16 cellular contexts compared by ENCODE assay signal in the genomic region with DNA sequence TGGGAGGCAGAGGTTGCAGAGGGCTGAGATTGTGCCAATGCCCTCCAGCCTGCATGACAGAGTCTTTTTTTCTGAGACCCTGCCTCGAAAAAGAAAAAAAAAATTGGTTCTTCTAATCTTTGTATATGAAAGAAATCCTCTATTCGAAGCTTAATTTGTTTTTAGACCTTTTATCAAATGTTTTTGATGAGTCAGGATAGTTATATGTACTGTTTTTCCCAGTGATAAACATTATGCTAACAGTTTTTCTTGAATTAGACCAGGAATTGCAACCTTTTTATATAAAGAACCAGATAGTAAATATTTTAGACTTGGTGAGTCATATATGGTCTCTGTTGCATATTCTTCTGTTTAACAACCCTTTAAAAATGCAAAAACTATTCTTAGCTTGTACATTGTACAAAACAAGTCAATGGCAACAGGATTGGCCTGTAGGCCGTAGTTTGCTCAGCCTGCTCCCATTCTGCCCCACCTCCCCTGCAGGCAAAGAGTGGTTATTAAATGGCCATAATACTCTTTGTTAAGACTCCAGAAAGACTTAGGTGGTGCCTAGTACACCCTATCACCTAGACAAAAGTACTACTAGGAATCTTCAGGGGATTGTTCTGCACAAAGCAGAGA. TPM values are rescaled to one million over a fixed set of nuclear protein-coding genes. Genes with fewer than 3 reads are reported as not detected.
DNase-seq lines count a peak whose midpoint lies in the region; FAIRE-seq and TF ChIP-seq lines count a peak whose summit lies in the region.
"Had no signal": no experiment of that assay in that cellular context is flagged by ENCODE, and none has a peak within 500 bp of the region (broad histone marks: within the 10 kb centered on the region; RNA-seq: fewer than 3 reads in every experiment).

No MANE protein-coding gene starts in this region.

- H4K20me1 ChIP-seq in astrocyte (ENCODE audit: insufficient read depth, low read length), result no peaks in the 10 kb centered on the region

- DNase-seq in H4 (ENCODE audit: low spot score) (peak; percentile 14), astrocyte (ENCODE audit: low read depth) (peak; percentile 66), fibroblast of the conjunctiva (ENCODE audit: low read depth) (peak; percentile 38), NCI-H1092 treated with DMSO at 0.1 percent for 48 hours (lab: John Stamatoyannopoulos, UW) (no peak), sigmoid colon (no peak), HPDE6-E6E7 (ENCODE audit: extremely low spot score) (no peak)
- DNase-seq: activated B cell treated with CpG ODN at 0.5 μM for 24 hours; activated naive CD4-positive, alpha-beta T cell treated with anti-CD3 and anti-CD28 coated beads, Interleukin-2, amount 10 ng/mL, durations not matched to agents 7 days and 5 days; caudate nucleus; NCI-H1092; NCI-H2227 treated with DMSO at 0.1 percent for 48 hours; stimulated activated CD4-positive, alpha-beta T cell treated with anti-CD3 and anti-CD28 coated beads, Interleukin-2, amount 100 ng/mL, for 24 hours; stimulated activated CD8-positive, alpha-beta memory T cell treated with anti-CD3 and anti-CD28 coated beads, Interleukin-4, amount 100 ng/mL, for 48 hours; testis had no signal

- H3K36me3 ChIP-seq in astrocyte (ENCODE audit: insufficient read depth, low read length), result no peaks in the 10 kb centered on the region
- no peaks in the 10 kb centered on the region for H3K36me3 ChIP-seq in urinary bladder (ENCODE audit: insufficient read depth)
- H3K36me3 ChIP-seq in sigmoid colon, result peaks cover 0 to 3% (median 0%) of the 10 kb centered on the region in 4 donors

- 53% methylated on average over 3 of the region's 3 CpGs for WGBS in urinary bladder
- 77 to 79% methylated on average over 3 of the region's 3 CpGs for WGBS in sigmoid colon, 2 donors

- no peak overlapping the region for H3K9ac ChIP-seq in astrocyte (ENCODE audit: low read length)

- no peak overlapping the region for H3K4me2 ChIP-seq in astrocyte (ENCODE audit: low read length)

- no peaks in the 10 kb centered on the region for H3K9me3 Mint-ChIP-seq in astrocyte (ENCODE audit: unreplicated experiment)
- H3K9me3 Mint-ChIP-seq: activated B cell treated with CpG ODN at 0.5 μM for 24 hours; activated naive CD4-positive, alpha-beta T cell treated with anti-CD3 and anti-CD28 coated beads, Interleukin-2, amount 10 ng/mL, durations not matched to agents 7 days and 5 days had no signal

- no peaks in the 10 kb centered on the region for H3K27me3 Mint-ChIP-seq in astrocyte (ENCODE audit: low read depth, unreplicated experiment)
- H3K27me3 Mint-ChIP-seq: activated B cell treated with CpG ODN at 0.5 μM for 24 hours; activated naive CD4-positive, alpha-beta T cell treated with anti-CD3 and anti-CD28 coated beads, Interleukin-2, amount 10 ng/mL, durations not matched to agents 7 days and 5 days had no signal

- no peak overlapping the region for H3K4me3 Mint-ChIP-seq in astrocyte (ENCODE audit: unreplicated experiment)
- H3K4me3 Mint-ChIP-seq: activated B cell treated with CpG ODN at 0.5 μM for 24 hours; activated naive CD4-positive, alpha-beta T cell treated with anti-CD3 and anti-CD28 coated beads, Interleukin-2, amount 10 ng/mL, durations not matched to agents 7 days and 5 days had no signal

- TF ChIP-seq CTCF in astrocyte (IDR thresholded peaks at IDR 0.05; ENCODE audit: insufficient read depth, low read depth, low read length), result no peak
- no peak for TF ChIP-seq CTCF in sigmoid colon (IDR thresholded peaks at IDR 0.05)

- no peaks in the 10 kb centered on the region for H3K9me3 ChIP-seq in astrocyte (ENCODE audit: insufficient read depth, low read depth, low read length)
- H3K9me3 ChIP-seq in sigmoid colon, result no peaks in the 10 kb centered on the region
- H3K9me3 ChIP-seq: testis had no signal

- H3K27ac ChIP-seq in astrocyte (ENCODE audit: low read depth, low read length) (peak overlapping the region; percentile 19), urinary bladder (ENCODE audit: low read depth) (peak overlapping the region; percentile 47), sigmoid colon (no peak overlapping the region)
- H3K27ac ChIP-seq: testis had no signal

- no peak for TF ChIP-seq POLR2A in sigmoid colon (IDR thresholded peaks at IDR 0.05)

- no peak overlapping the region for H3K4me3 ChIP-seq in astrocyte (ENCODE audit: insufficient read depth, low read depth, low read length)
- no peak overlapping the region for H3K4me3 ChIP-seq in urinary bladder (ENCODE audit: low read depth, low read length)
- H3K4me3 ChIP-seq in sigmoid colon, result no peak overlapping the region
- H3K4me3 ChIP-seq: testis had no signal

- H3K27ac Mint-ChIP-seq in astrocyte (ENCODE audit: unreplicated experiment), result no peak overlapping the region
- H3K27ac Mint-ChIP-seq: activated B cell treated with CpG ODN at 0.5 μM for 24 hours had no signal

- H3K79me2 ChIP-seq in astrocyte (ENCODE audit: insufficient read depth, low read length), result no peaks in the 10 kb centered on the region

- H3K27me3 ChIP-seq in astrocyte (ENCODE audit: insufficient read depth, low read length), result no peaks in the 10 kb centered on the region
- no peaks in the 10 kb centered on the region for H3K27me3 ChIP-seq in sigmoid colon
- H3K27me3 ChIP-seq: testis had no signal

- H3K36me3 Mint-ChIP-seq in astrocyte (ENCODE audit: low read depth, unreplicated experiment), result peaks cover 4% of the 10 kb centered on the region

- H2AFZ ChIP-seq in astrocyte (ENCODE audit: low read depth, low read length), result peak overlapping the region; percentile 3

- intact Hi-C loops in sigmoid colon (cut with DNase I), result no loop called here

- H3K4me1 Mint-ChIP-seq in astrocyte (ENCODE audit: low read depth, unreplicated experiment), result peaks cover 6% of the 10 kb centered on the region
- H3K4me1 Mint-ChIP-seq: activated naive CD4-positive, alpha-beta T cell treated with anti-CD3 and anti-CD28 coated beads, Interleukin-2, amount 10 ng/mL, durations not matched to agents 7 days and 5 days had no signal

- TF ChIP-seq EP300 in sigmoid colon (IDR thresholded peaks at IDR 0.05), result no peak

- no peak for FAIRE-seq in astrocyte (lab: Jason Lieb, UNC)
- FAIRE-seq: G401.6 had no signal

- H3K4me1 ChIP-seq in astrocyte (ENCODE audit: insufficient read depth, low read length) (peaks cover 7% of the 10 kb centered on the region), urinary bladder (ENCODE audit: insufficient read depth) (no peaks in the 10 kb centered on the region), sigmoid colon (peaks cover 0 to 14% (median 8%) of the 10 kb centered on the region in 4 donors)
- H3K4me1 ChIP-seq: testis had no signal

RNA-seq across cellular contexts. Expression of gene LYST, which starts 45.2 kb away (rescaled TPM):
- 3.8 and 8.4 TPM in 2 replicates for total RNA-seq in H4 (2014; rRNA removed; shearing (Covaris generic))
- total RNA-seq in astrocyte, result 12.5 and 15.7 TPM in 2 replicates
- 62.7 TPM for total RNA-seq in urinary bladder
- polyA plus RNA-seq in urinary bladder, result 10.6 TPM
- total RNA-seq in sigmoid colon, result 10 to 100 TPM; 21.9 to 53.2 (median 33.5) TPM
- polyA plus RNA-seq in sigmoid colon, result 10 to 100 TPM in 1 of 3 donors, 1 to 10 TPM in 2; 6.6 to 12.9 (median 8.3) TPM

Comparison
In these comparisons a context has a peak if more than half of its experiments do, and no peak if none do; other contexts are left out.
1. DNase-seq: peak in H4 (single experiment), astrocyte (single experiment) and fibroblast of the conjunctiva (single experiment); none in NCI-H1092 treated with DMSO at 0.1 percent for 48 hours (single experiment), sigmoid colon (single experiment) and HPDE6-E6E7 (single experiment).
2. H3K27ac ChIP-seq: peak in astrocyte (single experiment) and urinary bladder (single experiment); none in sigmoid colon (0 of 4).